Comparison of ENCODE assay signal across 12 cellular contexts in genomic region chr10:101708073-101708472, GRCh38. TPM values are rescaled to one million over a fixed set of nuclear protein-coding genes. Genes with fewer than 3 reads are reported as not detected.
DNase-seq lines count a peak whose midpoint lies in the region; ATAC-seq, FAIRE-seq and TF ChIP-seq lines count a peak whose summit lies in the region.
"Had no signal": no experiment of that assay in that cellular context is flagged by ENCODE, and none has a peak within 500 bp of the region (broad histone marks: within the 10 kb centered on the region; RNA-seq: fewer than 3 reads in every experiment).

No MANE protein-coding gene starts in this region.

- H3K4me3 ChIP-seq in neural progenitor cell (no peak overlapping the region), endodermal cell (ENCODE audit: low read length) (no peak overlapping the region)
- H3K4me3 ChIP-seq: GM23248 had no signal

- H3K27me3 ChIP-seq in neural progenitor cell (no peaks in the 10 kb centered on the region), endodermal cell (ENCODE audit: control insufficient read depth, insufficient read depth, low read length, poor library complexity, severe bottlenecking) (no peaks in the 10 kb centered on the region)

- peaks cover 25% of the 10 kb centered on the region for H3K4me1 Mint-ChIP-seq in activated naive CD8-positive, alpha-beta T cell treated with anti-CD3 and anti-CD28 coated beads, Interleukin-2, amount 10 ng/mL, durations not matched to agents 7 days and 5 days
- H3K4me1 Mint-ChIP-seq in activated naive CD8-positive, alpha-beta T cell treated with anti-CD3 and anti-CD28 coated beads, Interleukin-2, amount 50 U/mL, for 24 hours, result peaks cover 27% of the 10 kb centered on the region
- peaks cover 6% of the 10 kb centered on the region for H3K4me1 Mint-ChIP-seq in activated T-helper 17 cell treated with anti-CD3 and anti-CD28 coated beads, Interleukin-2, amount 50 U/mL, for 72 hours
- H3K4me1 Mint-ChIP-seq in neural progenitor cell (peaks cover 41% of the 10 kb centered on the region), endodermal cell (peaks cover 31% of the 10 kb centered on the region)

- WGBS in endodermal cell (ENCODE audit: insufficient coverage in 1 of 2, insufficient read length in 1 of 2), 2 experiments, result 62 to 77% methylated on average over 1 of the region's 1 CpG

- TF ChIP-seq CTCF in neural progenitor cell (IDR thresholded peaks at IDR 0.05) (no peak), endodermal cell (conservative IDR thresholded peaks at IDR 0.05) (no peak)

- H3F3A ChIP-seq in neural progenitor cell (ENCODE audit: low read depth), result peaks cover 48% of the 10 kb centered on the region

- POLR2A ChIA-PET in activated naive CD8-positive, alpha-beta T cell treated with anti-CD3 and anti-CD28 coated beads, Interleukin-2, amount 10 ng/mL, durations not matched to agents 7 days and 5 days (lab: Charles Lee), result no interaction called here

- H3K4me1 ChIP-seq in neural progenitor cell (peaks cover 37% of the 10 kb centered on the region), endodermal cell (ENCODE audit: control insufficient read depth, insufficient read depth, low read length) (peaks cover 16% of the 10 kb centered on the region)

- no peak overlapping the region for H3K27ac Mint-ChIP-seq in activated naive CD8-positive, alpha-beta T cell treated with anti-CD3 and anti-CD28 coated beads, Interleukin-2, amount 10 ng/mL, durations not matched to agents 7 days and 5 days
- no peak overlapping the region for H3K27ac Mint-ChIP-seq in activated naive CD8-positive, alpha-beta T cell treated with anti-CD3 and anti-CD28 coated beads, Interleukin-2, amount 50 U/mL, for 24 hours
- H3K27ac Mint-ChIP-seq in activated T-helper 17 cell treated with anti-CD3 and anti-CD28 coated beads, Interleukin-2, amount 50 U/mL, for 72 hours, result no peak overlapping the region
- no peak overlapping the region for H3K27ac Mint-ChIP-seq in neural progenitor cell
- no peak overlapping the region for H3K27ac Mint-ChIP-seq in endodermal cell
- H3K27ac Mint-ChIP-seq: H9 had no signal

- H2AFZ ChIP-seq in neural progenitor cell (replicated peaks), result no peak overlapping the region
- H2AFZ ChIP-seq: GM23248 had no signal

- H3K9me3 Mint-ChIP-seq in activated naive CD8-positive, alpha-beta T cell treated with anti-CD3 and anti-CD28 coated beads, Interleukin-2, amount 10 ng/mL, durations not matched to agents 7 days and 5 days, result no peaks in the 10 kb centered on the region
- H3K9me3 Mint-ChIP-seq in activated naive CD8-positive, alpha-beta T cell treated with anti-CD3 and anti-CD28 coated beads, Interleukin-2, amount 50 U/mL, for 24 hours, result no peaks in the 10 kb centered on the region
- no peaks in the 10 kb centered on the region for H3K9me3 Mint-ChIP-seq in activated T-helper 17 cell treated with anti-CD3 and anti-CD28 coated beads, Interleukin-2, amount 50 U/mL, for 72 hours
- no peaks in the 10 kb centered on the region for H3K9me3 Mint-ChIP-seq in neural progenitor cell
- H3K9me3 Mint-ChIP-seq in endodermal cell, result no peaks in the 10 kb centered on the region
- H3K9me3 Mint-ChIP-seq: CD14-positive monocyte, H9 had no signal

- peak; percentile 65 for ATAC-seq in activated naive CD8-positive, alpha-beta T cell treated with anti-CD3 and anti-CD28 coated beads, Interleukin-2, amount 10 ng/mL, durations not matched to agents 7 days and 5 days (ENCODE audit: low read depth)
- no peak for ATAC-seq in activated naive CD8-positive, alpha-beta T cell treated with anti-CD3 and anti-CD28 coated beads, Interleukin-2, amount 50 U/mL, for 24 hours
- peak; percentile 62 for ATAC-seq in activated T-helper 17 cell treated with anti-CD3 and anti-CD28 coated beads, Interleukin-2, amount 50 U/mL, for 72 hours (replicated peaks)
- ATAC-seq: HepG2 had no signal

- H3K4me3 Mint-ChIP-seq in activated naive CD8-positive, alpha-beta T cell treated with anti-CD3 and anti-CD28 coated beads, Interleukin-2, amount 10 ng/mL, durations not matched to agents 7 days and 5 days, result no peak overlapping the region
- no peak overlapping the region for H3K4me3 Mint-ChIP-seq in activated naive CD8-positive, alpha-beta T cell treated with anti-CD3 and anti-CD28 coated beads, Interleukin-2, amount 50 U/mL, for 24 hours
- no peak overlapping the region for H3K4me3 Mint-ChIP-seq in activated T-helper 17 cell treated with anti-CD3 and anti-CD28 coated beads, Interleukin-2, amount 50 U/mL, for 72 hours
- peak overlapping the region; percentile 48 for H3K4me3 Mint-ChIP-seq in neural progenitor cell
- H3K4me3 Mint-ChIP-seq in endodermal cell, result no peak overlapping the region
- H3K4me3 Mint-ChIP-seq: CD14-positive monocyte, H9 had no signal

- H3K36me3 Mint-ChIP-seq in activated naive CD8-positive, alpha-beta T cell treated with anti-CD3 and anti-CD28 coated beads, Interleukin-2, amount 10 ng/mL, durations not matched to agents 7 days and 5 days, result no peaks in the 10 kb centered on the region
- H3K36me3 Mint-ChIP-seq in activated naive CD8-positive, alpha-beta T cell treated with anti-CD3 and anti-CD28 coated beads, Interleukin-2, amount 50 U/mL, for 24 hours (ENCODE audit: low read depth), result no peaks in the 10 kb centered on the region
- H3K36me3 Mint-ChIP-seq in activated T-helper 17 cell treated with anti-CD3 and anti-CD28 coated beads, Interleukin-2, amount 50 U/mL, for 72 hours (ENCODE audit: low read depth), result no peaks in the 10 kb centered on the region
- no peaks in the 10 kb centered on the region for H3K36me3 Mint-ChIP-seq in neural progenitor cell
- no peaks in the 10 kb centered on the region for H3K36me3 Mint-ChIP-seq in endodermal cell (ENCODE audit: low read depth)
- H3K36me3 Mint-ChIP-seq: CD14-positive monocyte had no signal

- no peaks in the 10 kb centered on the region for H3K9me3 ChIP-seq in neural progenitor cell (ENCODE audit: low read depth)
- no peaks in the 10 kb centered on the region for H3K9me3 ChIP-seq in endodermal cell (ENCODE audit: control insufficient read depth, low read length)

- FAIRE-seq in HTR-8/SVneo (lab: Jason Lieb, UNC), result peak; percentile 20
- FAIRE-seq: GM12891, HepG2 had no signal

- peak overlapping the region; percentile 9 for H3K4me2 ChIP-seq in neural progenitor cell

- H4K20me1 ChIP-seq in neural progenitor cell (ENCODE audit: low read depth), result no peaks in the 10 kb centered on the region

- H3K79me2 ChIP-seq in neural progenitor cell (ENCODE audit: low read depth), result no peaks in the 10 kb centered on the region

- H3K9ac ChIP-seq in neural progenitor cell, result no peak overlapping the region
- H3K9ac ChIP-seq in endodermal cell (ENCODE audit: extremely low read depth, low read length, poor library complexity, severe bottlenecking), result no peak overlapping the region
- H3K9ac ChIP-seq: GM23248 had no signal

- peaks cover 58% of the 10 kb centered on the region for H3K27me3 Mint-ChIP-seq in activated naive CD8-positive, alpha-beta T cell treated with anti-CD3 and anti-CD28 coated beads, Interleukin-2, amount 10 ng/mL, durations not matched to agents 7 days and 5 days
- peaks cover 42% of the 10 kb centered on the region for H3K27me3 Mint-ChIP-seq in activated naive CD8-positive, alpha-beta T cell treated with anti-CD3 and anti-CD28 coated beads, Interleukin-2, amount 50 U/mL, for 24 hours
- peaks cover 21% of the 10 kb centered on the region for H3K27me3 Mint-ChIP-seq in activated T-helper 17 cell treated with anti-CD3 and anti-CD28 coated beads, Interleukin-2, amount 50 U/mL, for 72 hours
- no peaks in the 10 kb centered on the region for H3K27me3 Mint-ChIP-seq in neural progenitor cell (ENCODE audit: insufficient read depth, low read depth)
- no peaks in the 10 kb centered on the region for H3K27me3 Mint-ChIP-seq in endodermal cell (ENCODE audit: insufficient read depth)

- DNase-seq in activated naive CD8-positive, alpha-beta T cell treated with anti-CD3 and anti-CD28 coated beads, Interleukin-2, amount 10 ng/mL, durations not matched to agents 7 days and 5 days, result no peak
- no peak for DNase-seq in activated naive CD8-positive, alpha-beta T cell treated with anti-CD3 and anti-CD28 coated beads, Interleukin-2, amount 50 U/mL, for 24 hours
- DNase-seq in HTR-8/SVneo (ENCODE audit: insufficient read length, low spot score) (no peak), neural progenitor cell (ENCODE audit: low spot score) (peak; percentile 21), endodermal cell (no peak), mucosa of gallbladder (ENCODE audit: low spot score) (no peak)
- DNase-seq: GM23248, H9 had no signal

- H3K27ac ChIP-seq in neural progenitor cell (peak overlapping the region; percentile 23), endodermal cell (ENCODE audit: low read depth, low read length) (no peak overlapping the region)
- H3K27ac ChIP-seq: GM23248 had no signal

- H3K36me3 ChIP-seq in neural progenitor cell (no peaks in the 10 kb centered on the region), endodermal cell (ENCODE audit: control insufficient read depth, insufficient read depth, low read length) (no peaks in the 10 kb centered on the region)

RNA-seq across cellular contexts. Expression of gene FBXW4, which starts 13.1 kb away (rescaled TPM):
- 10 to 100 TPM; 58.9 to 65.7 TPM for total RNA-seq in activated naive CD8-positive, alpha-beta T cell treated with anti-CD3 and anti-CD28 coated beads, Interleukin-2, amount 10 ng/mL, durations not matched to agents 7 days and 5 days
- 10 to 100 TPM; 37.1 to 41.6 TPM for total RNA-seq in activated T-helper 17 cell treated with anti-CD3 and anti-CD28 coated beads, Interleukin-2, amount 50 U/mL, for 72 hours
- total RNA-seq in neural progenitor cell (ENCODE audit: low replicate concordance) (36.3 and 46.0 TPM in 2 replicates), endodermal cell (10 to 100 TPM; 63.8 to 70.9 TPM), mucosa of gallbladder (65.0 TPM)
- polyA plus RNA-seq in endodermal cell (2013, experiment 1 of 2), result 15.5 TPM
- 16.8 TPM for polyA plus RNA-seq in endodermal cell (2013, experiment 2 of 2)
